16 cellular contexts compared by ENCODE assay signal in the genomic region with DNA sequence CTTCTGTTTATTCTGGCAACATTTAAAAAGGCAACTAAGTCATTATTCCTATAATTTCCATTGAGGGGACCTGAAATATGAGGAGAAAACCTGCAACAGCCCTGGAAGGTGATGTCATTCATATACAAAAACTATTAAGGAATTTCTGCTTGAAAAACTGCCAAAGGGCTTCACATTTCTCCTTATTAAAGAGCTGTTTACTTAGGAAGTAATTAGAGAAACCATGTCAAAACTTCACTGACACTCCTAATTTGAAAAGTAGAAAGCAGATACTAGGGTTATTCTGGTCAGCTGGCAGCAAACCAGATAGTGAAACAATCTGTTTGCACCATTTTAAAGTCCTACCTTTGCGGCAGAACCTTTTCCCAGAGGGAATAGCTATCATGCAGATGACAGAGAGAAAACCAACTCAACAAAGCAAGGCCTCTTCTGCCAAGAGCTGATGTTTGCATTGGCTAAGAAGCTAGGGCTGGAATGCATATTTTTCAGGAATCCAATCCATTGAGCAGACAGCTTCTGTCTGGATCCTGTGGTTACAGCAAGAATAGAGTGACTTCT.
DNase-seq lines count a peak whose midpoint lies in the region; ATAC-seq and TF ChIP-seq lines count a peak whose summit lies in the region.
"Had no signal": no experiment of that assay in that cellular context is flagged by ENCODE, and none has a peak within 500 bp of the region (broad histone marks: within the 10 kb centered on the region; RNA-seq: fewer than 3 reads in every experiment).

No MANE protein-coding gene starts in this region.

- no peaks in the 10 kb centered on the region for H3K36me3 Mint-ChIP-seq in MCF 10A (ENCODE audit: insufficient read depth, unreplicated experiment)
- H3K36me3 Mint-ChIP-seq in activated T-helper 2 cell treated with anti-CD3 and anti-CD28 coated beads, Interferon-gamma antibody, Interleukin-2, Interleukin-4, amounts not matched to agents 10 μg/mL and 5 μg/mL and 100 μg/mL, durations not matched to agents 14 hours and 24 hours and 36 hours (ENCODE audit: low read depth) = no peaks in the 10 kb centered on the region

- H3K9me3 ChIP-seq in mammary epithelial cell (replicated peaks; ENCODE audit: insufficient read depth, low read length) (no peaks in the 10 kb centered on the region), aorta (ENCODE audit: control insufficient read depth, low read length) (peaks cover 2% of the 10 kb centered on the region)
- H3K9me3 ChIP-seq: ovary, stomach had no signal

- in situ Hi-C loops in mammary epithelial cell (cut with MboI; ENCODE audit: low sequenced_read_pairs in 2 of 2) = no loop called here

- intact Hi-C loops in MCF 10A (cut with micrococcal nuclease) = no loop called here
- intact Hi-C loops in mammary epithelial cell (cut with micrococcal nuclease) = no loop called here
- intact Hi-C loops in aorta (cut with DNase I) = no loop called here
- intact Hi-C loops in activated T-helper 2 cell treated with anti-CD3 and anti-CD28 coated beads, Interferon-gamma antibody, Interleukin-2, Interleukin-4, amounts not matched to agents 10 μg/mL and 5 μg/mL and 100 μg/mL, durations not matched to agents 14 hours and 24 hours and 36 hours (cut with micrococcal nuclease) = no loop called here

- no peak for TF ChIP-seq CTCF in MCF 10A (IDR thresholded peaks at IDR 0.05; ENCODE audit: unreplicated experiment)
- no peak for TF ChIP-seq CTCF in mammary epithelial cell (conservative IDR thresholded peaks at IDR 0.05 in 1 of 2, IDR thresholded peaks at IDR 0.05 in 1 of 2; ENCODE audit: extremely low read depth in 1 of 2, insufficient read depth in 1 of 2, low read depth in 1 of 2, low read length in 2 of 2)
- TF ChIP-seq CTCF in fibroblast of villous mesenchyme (IDR thresholded peaks at IDR 0.05; ENCODE audit: insufficient read depth, low read depth, low read length) = no peak

- CTCF ChIA-PET in MCF 10A (lab: Yijun Ruan, JAX) = interaction anchor here (0.5 to 0.7 kb wide), 2 partner anchors 42 to 222 kb away, joined by 3 read pairs; no protein-coding TSS in a partner anchor
- CTCF ChIA-PET in mammary epithelial cell (lab: Charles Lee; ENCODE audit: low non-redundant PET) = no interaction called here

- H3K4me3 Mint-ChIP-seq in MCF 10A (ENCODE audit: unreplicated experiment) = peak overlapping the region; percentile 30
- no peak overlapping the region for H3K4me3 Mint-ChIP-seq in activated T-helper 2 cell treated with anti-CD3 and anti-CD28 coated beads, Interferon-gamma antibody, Interleukin-2, Interleukin-4, amounts not matched to agents 10 μg/mL and 5 μg/mL and 100 μg/mL, durations not matched to agents 14 hours and 24 hours and 36 hours (ENCODE audit: low read depth)
- H3K4me3 Mint-ChIP-seq: HFFc6 had no signal

- dilution Hi-C loops in mammary epithelial cell (cut with HindIII; ENCODE audit: low sequenced_read_pairs) = no loop called here

- H3K4me1 ChIP-seq in mammary epithelial cell (ENCODE audit: insufficient read depth, low read length) (no peaks in the 10 kb centered on the region), aorta (ENCODE audit: control insufficient read depth in 1 of 2, insufficient read depth in 2 of 2, low read length in 2 of 2) (peaks cover 0 to 3% of the 10 kb centered on the region in 2 donors)
- H3K4me1 ChIP-seq: stomach had no signal

- no peak overlapping the region for H2AFZ ChIP-seq in mammary epithelial cell (ENCODE audit: low read depth, low read length)

- no peak overlapping the region for H3K4me2 ChIP-seq in mammary epithelial cell (ENCODE audit: insufficient read depth, low read depth, low read length)

- DNase-seq in MCF 10A (ENCODE audit: unreplicated experiment) (peak; percentile 58), mammary epithelial cell (no peak), fibroblast of villous mesenchyme (ENCODE audit: low read depth) (peak; percentile 18), aorta (no peak), islet precursor cell (no peak)
- no peak for DNase-seq in activated T-helper 2 cell treated with anti-CD3 and anti-CD28 coated beads, Interferon-gamma antibody, Interleukin-2, Interleukin-4, amounts not matched to agents 10 μg/mL and 5 μg/mL and 100 μg/mL, durations not matched to agents 14 hours and 24 hours and 36 hours (ENCODE audit: low spot score)
- DNase-seq: activated CD4-positive, alpha-beta T cell treated with anti-CD3 and anti-CD28 coated beads, Interleukin-2, amount 50 U/mL, for 48 hours; amygdala; HFFc6; Karpas-422; midbrain; NCI-H1930; ovary; stomach had no signal

- POLR2A ChIA-PET in MCF 10A (lab: Yijun Ruan, JAX) = interaction anchor here (0.7 to 3.0 kb wide), 9 partner anchors 10 to 822 kb away, joined by 3 to 19 read pairs (median 3); no protein-coding TSS in a partner anchor

- BruUV-seq in MCF 10A (replicated peaks; lab: Mats Ljungman, UMichigan) (no TSS peak), mammary epithelial cell (replicated peaks; lab: Mats Ljungman, UMichigan) (no TSS peak)

- no peak overlapping the region for H3K9ac ChIP-seq in mammary epithelial cell (ENCODE audit: insufficient read depth, low read length)

- H3K36me3 ChIP-seq in mammary epithelial cell (ENCODE audit: insufficient read depth, low read length) (no peaks in the 10 kb centered on the region), aorta (ENCODE audit: control insufficient read depth in 1 of 2, insufficient read depth in 2 of 2, low read length in 1 of 2) (no peaks in the 10 kb centered on the region)
- H3K36me3 ChIP-seq: ovary, stomach had no signal

- H3K79me2 ChIP-seq in mammary epithelial cell (ENCODE audit: insufficient read depth, low read length) = no peaks in the 10 kb centered on the region

- ATAC-seq in SK-N-SH treated with all-trans-retinoic acid at 6 μM for 48 hours (peak; percentile 94), aorta (ENCODE audit: low FRiP score) (peak; percentile 19), GM21367 (IDR thresholded peaks at IDR 0.05; ENCODE audit: unreplicated experiment) (no peak)

- H3K4me1 Mint-ChIP-seq in MCF 10A (ENCODE audit: insufficient read depth, unreplicated experiment) = peaks cover 9% of the 10 kb centered on the region
- no peaks in the 10 kb centered on the region for H3K4me1 Mint-ChIP-seq in activated T-helper 2 cell treated with anti-CD3 and anti-CD28 coated beads, Interferon-gamma antibody, Interleukin-2, Interleukin-4, amounts not matched to agents 10 μg/mL and 5 μg/mL and 100 μg/mL, durations not matched to agents 14 hours and 24 hours and 36 hours (ENCODE audit: low read depth)

- H3K4me3 ChIP-seq in mammary epithelial cell (replicated peaks in 1 of 3; ENCODE audit: insufficient read depth in 1 of 3, low read depth in 2 of 3, low read length in 3 of 3) (no peak overlapping the region), fibroblast of villous mesenchyme (ENCODE audit: low read depth, low read length) (no peak overlapping the region), aorta (ENCODE audit: low read length in 2 of 2) (no peak overlapping the region)
- H3K4me3 ChIP-seq: ovary, stomach had no signal

- no peaks in the 10 kb centered on the region for H3K27me3 ChIP-seq in mammary epithelial cell (ENCODE audit: insufficient read depth, low read length)
- H3K27me3 ChIP-seq in aorta (ENCODE audit: control insufficient read depth in 1 of 2, insufficient read depth in 2 of 2, low read length in 1 of 2) = no peaks in the 10 kb centered on the region
- H3K27me3 ChIP-seq: ovary, stomach had no signal

- H3K9me3 Mint-ChIP-seq in MCF 10A (ENCODE audit: unreplicated experiment) = no peaks in the 10 kb centered on the region
- peaks cover 11% of the 10 kb centered on the region for H3K9me3 Mint-ChIP-seq in activated T-helper 2 cell treated with anti-CD3 and anti-CD28 coated beads, Interferon-gamma antibody, Interleukin-2, Interleukin-4, amounts not matched to agents 10 μg/mL and 5 μg/mL and 100 μg/mL, durations not matched to agents 14 hours and 24 hours and 36 hours

- H3K27ac ChIP-seq in mammary epithelial cell (ENCODE audit: insufficient read depth, low read depth, low read length) (no peak overlapping the region), aorta (ENCODE audit: low read depth in 1 of 2, low read length in 2 of 2) (no peak overlapping the region)
- H3K27ac ChIP-seq: ovary, stomach had no signal

- H3K27me3 Mint-ChIP-seq in MCF 10A (ENCODE audit: insufficient read depth, unreplicated experiment) = no peaks in the 10 kb centered on the region
- no peaks in the 10 kb centered on the region for H3K27me3 Mint-ChIP-seq in activated T-helper 2 cell treated with anti-CD3 and anti-CD28 coated beads, Interferon-gamma antibody, Interleukin-2, Interleukin-4, amounts not matched to agents 10 μg/mL and 5 μg/mL and 100 μg/mL, durations not matched to agents 14 hours and 24 hours and 36 hours (ENCODE audit: low read depth)

- no peaks in the 10 kb centered on the region for H4K20me1 ChIP-seq in mammary epithelial cell (ENCODE audit: insufficient read depth, low read length)

- peak overlapping the region; percentile 44 for H3K27ac Mint-ChIP-seq in MCF 10A (ENCODE audit: low read depth, unreplicated experiment)
- no peak overlapping the region for H3K27ac Mint-ChIP-seq in activated T-helper 2 cell treated with anti-CD3 and anti-CD28 coated beads, Interferon-gamma antibody, Interleukin-2, Interleukin-4, amounts not matched to agents 10 μg/mL and 5 μg/mL and 100 μg/mL, durations not matched to agents 14 hours and 24 hours and 36 hours
- H3K27ac Mint-ChIP-seq: HFFc6 had no signal

- WGBS in mammary epithelial cell (ENCODE audit: low coverage, missing lambda C conversion rate) = 0% methylated on average over 1 of the region's 1 CpG
- WGBS in aorta, 2 donors = 7 to 16% methylated on average over 1 of the region's 1 CpG

TF ChIP-seq in SK-N-SH treated with all-trans-retinoic acid at 6 μM for 48 hours, 23 proteins besides CTCF, POLR2A, EP300 and RAD21 (continues in another document):
- TF ChIP-seq, protein P1, sequence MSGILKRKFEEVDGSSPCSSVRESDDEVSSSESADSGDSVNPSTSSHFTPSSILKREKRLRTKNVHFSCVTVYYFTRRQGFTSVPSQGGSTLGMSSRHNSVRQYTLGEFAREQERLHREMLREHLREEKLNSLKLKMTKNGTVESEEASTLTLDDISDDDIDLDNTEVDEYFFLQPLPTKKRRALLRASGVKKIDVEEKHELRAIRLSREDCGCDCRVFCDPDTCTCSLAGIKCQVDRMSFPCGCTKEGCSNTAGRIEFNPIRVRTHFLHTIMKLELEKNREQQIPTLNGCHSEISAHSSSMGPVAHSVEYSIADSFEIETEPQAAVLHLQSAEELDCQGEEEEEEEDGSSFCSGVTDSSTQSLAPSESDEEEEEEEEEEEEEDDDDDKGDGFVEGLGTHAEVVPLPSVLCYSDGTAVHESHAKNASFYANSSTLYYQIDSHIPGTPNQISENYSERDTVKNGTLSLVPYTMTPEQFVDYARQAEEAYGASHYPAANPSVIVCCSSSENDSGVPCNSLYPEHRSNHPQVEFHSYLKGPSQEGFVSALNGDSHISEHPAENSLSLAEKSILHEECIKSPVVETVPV (CRISPR knock-in tag; IDR thresholded peaks at IDR 0.05) = 0 out of 2 replicates have a peak, but pooled peaks have one; percentile 41
- TF ChIP-seq PPARA (CRISPR knock-in tag; IDR thresholded peaks at IDR 0.05; ENCODE audit: borderline replicate concordance) (no peak), ZNF565 (CRISPR knock-in tag; conservative IDR thresholded peaks at IDR 0.05; ENCODE audit: low read depth) (no peak), SNAI2 (CRISPR knock-in tag; IDR thresholded peaks at IDR 0.05) (peak; percentile 59; the same call in 1 of the 2 replicates), ZC3H10 (CRISPR knock-in tag; IDR thresholded peaks at IDR 0.05) (0 out of 2 replicates have a peak, but pooled peaks have one; percentile 63), ZNF70 (CRISPR knock-in tag; IDR thresholded peaks at IDR 0.05) (no peak)

Comparison
In these comparisons a context has a peak if more than half of its experiments do, and no peak if none do; other contexts are left out.
1. DNase-seq: peak in MCF 10A (single experiment) and fibroblast of villous mesenchyme (single experiment); none in mammary epithelial cell (single experiment), aorta (0 of 2), activated T-helper 2 cell treated with anti-CD3 and anti-CD28 coated beads, Interferon-gamma antibody, Interleukin-2, Interleukin-4, amounts not matched to agents 10 μg/mL and 5 μg/mL and 100 μg/mL, durations not matched to agents 14 hours and 24 hours and 36 hours (single experiment) and islet precursor cell (single experiment).